In the genomic region with DNA sequence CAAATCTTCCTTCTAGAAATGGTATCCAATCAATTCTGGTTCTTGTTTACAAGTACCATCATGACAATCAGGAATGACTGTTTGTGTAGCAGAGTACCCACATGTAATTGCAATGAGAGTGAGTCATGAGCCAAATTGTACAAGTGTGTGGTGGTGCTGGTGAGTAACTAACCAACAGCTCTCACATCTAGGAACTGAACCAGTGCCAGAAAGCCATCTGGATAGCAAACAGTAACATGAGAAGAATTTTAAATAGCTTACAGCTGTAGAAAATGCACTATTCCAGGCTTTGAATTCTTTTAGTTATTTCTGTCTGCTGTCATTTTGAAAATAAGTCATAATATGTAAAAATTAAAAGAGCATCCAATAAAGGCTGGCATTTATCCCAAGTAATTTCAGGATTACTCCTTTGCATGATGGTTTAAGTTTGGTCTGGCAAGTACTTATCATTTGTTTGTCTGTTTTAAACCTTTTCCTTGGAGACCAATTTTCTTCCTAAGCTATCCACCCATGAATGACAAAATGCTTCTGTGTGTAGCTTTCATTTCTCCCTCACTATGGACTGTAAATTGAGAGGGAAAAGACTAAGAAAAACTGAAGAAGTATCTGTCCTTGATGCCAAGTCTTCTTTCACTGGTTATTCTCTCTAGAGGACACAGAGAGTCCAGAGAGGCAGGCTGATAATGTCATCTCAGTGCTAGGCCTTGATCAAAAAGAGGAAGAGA, we compare ENCODE assay signal across 9 cellular contexts.
A peak's percentile ranks its signal among the peaks of the same experiment; 100 is the strongest.
DNase-seq lines count a peak whose midpoint lies in the region; ATAC-seq and TF ChIP-seq lines count a peak whose summit lies in the region.
"Had no signal": no experiment of that assay in that cellular context is flagged by ENCODE, and none has a peak within 500 bp of the region (broad histone marks: within the 10 kb centered on the region; RNA-seq: fewer than 3 reads in every experiment).

No MANE protein-coding gene starts in this region.

- H3F3A ChIP-seq in smooth muscle cell (ENCODE audit: low read depth), result peaks cover 18% of the 10 kb centered on the region

- H3K27ac Mint-ChIP-seq in activated CD8-positive, alpha-beta memory T cell treated with anti-CD3 and anti-CD28 coated beads, Interleukin-2, amount 10 ng/mL, durations not matched to agents 7 days and 5 days, result no peak overlapping the region
- H3K27ac Mint-ChIP-seq: activated naive CD4-positive, alpha-beta T cell treated with anti-CD3 and anti-CD28 coated beads, Interleukin-2, amount 50 U/mL, for 24 hours had no signal

- H3K9ac ChIP-seq in smooth muscle cell (ENCODE audit: low read depth), result peak overlapping the region; percentile 60

- H3K9me3 Mint-ChIP-seq in activated CD8-positive, alpha-beta memory T cell treated with anti-CD3 and anti-CD28 coated beads, Interleukin-2, amount 10 ng/mL, durations not matched to agents 7 days and 5 days (ENCODE audit: low read depth), result no peaks in the 10 kb centered on the region
- H3K9me3 Mint-ChIP-seq: activated naive CD4-positive, alpha-beta T cell treated with anti-CD3 and anti-CD28 coated beads, Interleukin-2, amount 50 U/mL, for 24 hours had no signal

- H3K4me2 ChIP-seq in smooth muscle cell, result peak overlapping the region; percentile 72

- no peaks in the 10 kb centered on the region for H3K27me3 Mint-ChIP-seq in activated CD8-positive, alpha-beta memory T cell treated with anti-CD3 and anti-CD28 coated beads, Interleukin-2, amount 10 ng/mL, durations not matched to agents 7 days and 5 days
- H3K27me3 Mint-ChIP-seq: activated naive CD4-positive, alpha-beta T cell treated with anti-CD3 and anti-CD28 coated beads, Interleukin-2, amount 50 U/mL, for 24 hours had no signal

- peaks cover 23% of the 10 kb centered on the region for H3K4me1 Mint-ChIP-seq in activated CD8-positive, alpha-beta memory T cell treated with anti-CD3 and anti-CD28 coated beads, Interleukin-2, amount 10 ng/mL, durations not matched to agents 7 days and 5 days

- TF ChIP-seq CTCF in astrocyte of the cerebellum (IDR thresholded peaks at IDR 0.05; ENCODE audit: low read depth, low read length, missing control alignments) (no peak), smooth muscle cell (IDR thresholded peaks at IDR 0.05; ENCODE audit: borderline replicate concordance, insufficient read depth, poor library complexity, severe bottlenecking) (no peak)

- CTCF ChIA-PET in activated CD8-positive, alpha-beta memory T cell treated with anti-CD3 and anti-CD28 coated beads, Interleukin-2, amount 10 ng/mL, durations not matched to agents 7 days and 5 days (lab: Charles Lee), result interaction anchor here (0.6 kb wide), 1 partner anchor 23 kb away, joined by 3 read pairs; no protein-coding TSS in a partner anchor

- no peaks in the 10 kb centered on the region for H3K9me3 ChIP-seq in smooth muscle cell (replicated peaks; ENCODE audit: low read depth)

- H3K36me3 Mint-ChIP-seq in activated CD8-positive, alpha-beta memory T cell treated with anti-CD3 and anti-CD28 coated beads, Interleukin-2, amount 10 ng/mL, durations not matched to agents 7 days and 5 days, result peaks cover 7% of the 10 kb centered on the region

- in situ Hi-C loops in astrocyte of the cerebellum (cut with HindIII; ENCODE audit: low sequenced_read_pairs), result no loop called here

- no peaks in the 10 kb centered on the region for H3K79me2 ChIP-seq in smooth muscle cell (ENCODE audit: low read depth)

- no peaks in the 10 kb centered on the region for H3K36me3 ChIP-seq in smooth muscle cell (ENCODE audit: low read depth)

- H3K4me3 ChIP-seq in astrocyte of the cerebellum (ENCODE audit: low read depth, low read length) (no peak overlapping the region), smooth muscle cell (no peak overlapping the region)

- H4K20me1 ChIP-seq in smooth muscle cell (ENCODE audit: low read depth), result no peaks in the 10 kb centered on the region

- H3K27ac ChIP-seq in smooth muscle cell (ENCODE audit: low read depth), result peak overlapping the region; percentile 92

- H2AFZ ChIP-seq in smooth muscle cell (ENCODE audit: low read depth), result peak overlapping the region; percentile 6

- peak; percentile 57 for DNase-seq in activated CD8-positive, alpha-beta memory T cell treated with anti-CD3 and anti-CD28 coated beads, Interleukin-2, amount 10 ng/mL, durations not matched to agents 7 days and 5 days
- no peak for DNase-seq in activated CD8-positive, alpha-beta memory T cell treated with anti-CD3 and anti-CD28 coated beads, Interleukin-2, amount 50 U/mL, for 4 hours
- DNase-seq in NCI-H226 (peak; percentile 97), astrocyte of the cerebellum (ENCODE audit: low read depth) (peak; percentile 100), hypothalamus (lab: John Stamatoyannopoulos, UW) (peak in 28 of 51 donors; percentile 2 to 89 (median 50)), smooth muscle cell (lab: John Stamatoyannopoulos, UW; ENCODE audit: unreplicated experiment) (no peak)
- no peak for DNase-seq in stimulated activated CD8-positive, alpha-beta memory T cell treated with anti-CD3 and anti-CD28 coated beads, Interleukin-4, amount 100 ng/mL, for 48 hours

- ATAC-seq in activated CD8-positive, alpha-beta memory T cell treated with anti-CD3 and anti-CD28 coated beads, Interleukin-2, amount 10 ng/mL, durations not matched to agents 7 days and 5 days, result peak; percentile 73
- ATAC-seq in HG03342 (IDR thresholded peaks at IDR 0.05; ENCODE audit: unreplicated experiment), result peak; percentile 73

- peaks cover 13% of the 10 kb centered on the region for H3K4me1 ChIP-seq in smooth muscle cell (ENCODE audit: low read depth)

- no peaks in the 10 kb centered on the region for H3K27me3 ChIP-seq in smooth muscle cell (ENCODE audit: low read depth)

- no peak overlapping the region for H3K4me3 Mint-ChIP-seq in activated CD8-positive, alpha-beta memory T cell treated with anti-CD3 and anti-CD28 coated beads, Interleukin-2, amount 10 ng/mL, durations not matched to agents 7 days and 5 days
- H3K4me3 Mint-ChIP-seq: activated naive CD4-positive, alpha-beta T cell treated with anti-CD3 and anti-CD28 coated beads, Interleukin-2, amount 50 U/mL, for 24 hours had no signal

Comparison
In these comparisons a context has a peak if more than half of its experiments do, and no peak if none do; other contexts are left out.
1. DNase-seq: peak in activated CD8-positive, alpha-beta memory T cell treated with anti-CD3 and anti-CD28 coated beads, Interleukin-2, amount 10 ng/mL, durations not matched to agents 7 days and 5 days (single experiment), NCI-H226 (single experiment), astrocyte of the cerebellum (single experiment) and hypothalamus (28 of 51); none in activated CD8-positive, alpha-beta memory T cell treated with anti-CD3 and anti-CD28 coated beads, Interleukin-2, amount 50 U/mL, for 4 hours (single experiment), smooth muscle cell (single experiment) and stimulated activated CD8-positive, alpha-beta memory T cell treated with anti-CD3 and anti-CD28 coated beads, Interleukin-4, amount 100 ng/mL, for 48 hours (single experiment).